Comparison of ENCODE assay signal across 33 cellular contexts in genomic region chr11:101975734-101976133, GRCh38. TPM values are rescaled to one million over a fixed set of nuclear protein-coding genes. Genes with fewer than 3 reads are reported as not detected.
A peak's percentile ranks its signal among the peaks of the same experiment; 100 is the strongest.
DNase-seq lines count a peak whose midpoint lies in the region; ATAC-seq, FAIRE-seq and TF ChIP-seq lines count a peak whose summit lies in the region.
"Had no signal": no experiment of that assay in that cellular context is flagged by ENCODE, and none has a peak within 500 bp of the region (broad histone marks: within the 10 kb centered on the region; RNA-seq: fewer than 3 reads in every experiment).

No MANE protein-coding gene starts in this region.

- H3K9me3 Mint-ChIP-seq in osteocyte (ENCODE audit: unreplicated experiment) = no peaks in the 10 kb centered on the region
- H3K9me3 Mint-ChIP-seq: CD14-positive monocyte had no signal

- H4K20me1 ChIP-seq in HepG2 (ENCODE audit: insufficient read depth, low read length) = no peaks in the 10 kb centered on the region
- H4K20me1 ChIP-seq: BLaER1 had no signal

- H3K27ac Mint-ChIP-seq in osteocyte (ENCODE audit: unreplicated experiment) = no peak overlapping the region
- H3K27ac Mint-ChIP-seq: CD14-positive monocyte; CD4-positive, alpha-beta memory T cell; CD4-positive, CD25-positive, alpha-beta regulatory T cell; CD8-positive, alpha-beta memory T cell had no signal

- H3K27ac ChIP-seq in HepG2 (ENCODE audit: extremely low read length, insufficient read depth, low read length) (peak overlapping the region; percentile 51), right lobe of liver (no peak overlapping the region), right cardiac atrium (ENCODE audit: low read length) (no peak overlapping the region)
- H3K27ac ChIP-seq: BLaER1 had no signal

- POLR2A ChIA-PET in HepG2 (lab: Yijun Ruan, JAX) = no interaction called here

- peaks cover 31% of the 10 kb centered on the region for H3K4me1 ChIP-seq in HepG2 (ENCODE audit: insufficient read depth, low read length)
- no peaks in the 10 kb centered on the region for H3K4me1 ChIP-seq in right lobe of liver
- H3K4me1 ChIP-seq in right cardiac atrium (ENCODE audit: control insufficient read depth, insufficient read depth, low read length) = no peaks in the 10 kb centered on the region
- H3K4me1 ChIP-seq: BE2C, BLaER1 had no signal

- H3K9ac ChIP-seq in HepG2 (ENCODE audit: insufficient read depth, low read depth, low read length) = no peak overlapping the region
- H3K9ac ChIP-seq: BLaER1 had no signal

- H3K4me3 ChIP-seq in HepG2 (replicated peaks in 1 of 3; ENCODE audit: insufficient read depth in 1 of 3, low read depth in 2 of 3, low read length in 3 of 3) (no peak overlapping the region), right lobe of liver (no peak overlapping the region), right cardiac atrium (ENCODE audit: low read length) (no peak overlapping the region)
- H3K4me3 ChIP-seq: BLaER1, GM12878 had no signal

- TF ChIP-seq POLR2A in HepG2 (IDR thresholded peaks at IDR 0.05; ENCODE audit: insufficient read depth in 1 of 2, low read depth in 2 of 2, low read length in 2 of 2) (no peak), right lobe of liver (IDR thresholded peaks at IDR 0.05) (no peak)

- FAIRE-seq in HepG2 (lab: Jason Lieb, UNC) = peak; percentile 36
- peak; percentile 16 for FAIRE-seq in D721Med (lab: Jason Lieb, UNC)
- peak; percentile 81 for FAIRE-seq in HTR-8/SVneo (lab: Jason Lieb, UNC)
- FAIRE-seq: A204.1, GM12878, GM12892, GM18507 had no signal

- H3K4me1 Mint-ChIP-seq in osteocyte (ENCODE audit: unreplicated experiment) = peaks cover 10% of the 10 kb centered on the region
- H3K4me1 Mint-ChIP-seq: CD14-positive monocyte; CD4-positive, alpha-beta memory T cell; CD4-positive, CD25-positive, alpha-beta regulatory T cell; CD8-positive, alpha-beta memory T cell had no signal

- in situ Hi-C loops in HepG2 (cut with HindIII; ENCODE audit: extremely low pct_ligation_motif_present, low pct_unique_long_range_greater_than_20kb) = no loop called here

- no peak for TF ChIP-seq CTCF in HepG2 (CRISPR knock-in tag; IDR thresholded peaks at IDR 0.05)
- no peak for TF ChIP-seq CTCF in right lobe of liver (IDR thresholded peaks at IDR 0.05)
- no peak for TF ChIP-seq CTCF in D721Med (IDR thresholded peaks at IDR 0.05; ENCODE audit: insufficient read depth, missing control alignments)
- no peak for TF ChIP-seq CTCF in osteocyte (IDR thresholded peaks at IDR 0.05)

- no peaks in the 10 kb centered on the region for H3K9me3 ChIP-seq in HepG2 (ENCODE audit: low read length)
- H3K9me3 ChIP-seq in right lobe of liver = no peaks in the 10 kb centered on the region
- H3K9me3 ChIP-seq in right cardiac atrium (ENCODE audit: control insufficient read depth, low read length) = no peaks in the 10 kb centered on the region
- H3K9me3 ChIP-seq: BLaER1 had no signal

- no peak overlapping the region for H3K4me2 ChIP-seq in HepG2 (ENCODE audit: low read depth, low read length)
- H3K4me2 ChIP-seq: BLaER1 had no signal

- no peak for DNase-seq in HepG2 (ENCODE audit: low spot score)
- no peak for DNase-seq in right lobe of liver
- DNase-seq in D721Med (ENCODE audit: insufficient read length, low spot score) = no peak
- no peak for DNase-seq in HTR-8/SVneo (ENCODE audit: insufficient read length, low spot score)
- DNase-seq in RPMI8226 = no peak
- DNase-seq in osteocyte (ENCODE audit: extremely low spot score, unreplicated experiment) = no peak
- DNase-seq in right cardiac atrium = no peak
- DNase-seq: 8988T; ACHN; BE2C; C1 segment of cervical spinal cord; Calu3; CD4-positive, alpha-beta memory T cell; CD4-positive, CD25-positive, alpha-beta regulatory T cell; CD8-positive, alpha-beta memory T cell; COR-L47; DMS 273 treated with DMSO at 0.1 percent for 48 hours; DMS153; DMS53; DMS79; DND-41; EL; GDM1 had no signal

- BruUV-seq in HepG2 (replicated peaks; lab: Mats Ljungman, UMichigan) = no TSS peak

- no peak overlapping the region for H3K4me3 Mint-ChIP-seq in osteocyte (ENCODE audit: unreplicated experiment)
- H3K4me3 Mint-ChIP-seq: CD14-positive monocyte; CD4-positive, alpha-beta memory T cell; CD4-positive, CD25-positive, alpha-beta regulatory T cell; CD8-positive, alpha-beta memory T cell had no signal

- ATAC-seq in HepG2 = no peak
- no peak for ATAC-seq in right lobe of liver
- ATAC-seq in right cardiac atrium = no peak
- ATAC-seq: GM12878 had no signal

- peaks cover 17% of the 10 kb centered on the region for H3K36me3 Mint-ChIP-seq in osteocyte (ENCODE audit: unreplicated experiment)
- H3K36me3 Mint-ChIP-seq: CD14-positive monocyte; CD4-positive, CD25-positive, alpha-beta regulatory T cell had no signal

- no peak overlapping the region for H2AFZ ChIP-seq in HepG2 (ENCODE audit: low read length)

- H3K27me3 ChIP-seq in HepG2 (ENCODE audit: control insufficient read depth in 1 of 2, insufficient read depth in 2 of 2, low read length in 2 of 2) = no peaks in the 10 kb centered on the region
- H3K27me3 ChIP-seq in right lobe of liver = no peaks in the 10 kb centered on the region
- no peaks in the 10 kb centered on the region for H3K27me3 ChIP-seq in right cardiac atrium (ENCODE audit: control insufficient read depth, insufficient read depth)
- H3K27me3 ChIP-seq: BE2C, BLaER1 had no signal

- WGBS in HepG2 (ENCODE audit: low lambda C conversion rate) = 100% methylated on average over 2 of the region's 2 CpGs
- WGBS in right lobe of liver (ENCODE audit: insufficient coverage, low coverage, low lambda C conversion rate, missing lambda C conversion rate) = 83% methylated on average over 2 of the region's 2 CpGs
- 87% methylated on average over 2 of the region's 2 CpGs for WGBS in right cardiac atrium

- intact Hi-C loops in HepG2 (cut with micrococcal nuclease; ENCODE audit: unreplicated experiment) = no loop called here
- intact Hi-C loops in right lobe of liver (cut with DNase I) = no loop called here
- intact Hi-C loops in right cardiac atrium (cut with DNase I) = no loop called here

- CTCF ChIA-PET in HepG2 (lab: Yijun Ruan, JAX; ENCODE audit: low intra/inter-chr PET ratio, low total read pairs) = no interaction called here

- TF ChIP-seq EP300 in HepG2 (IDR thresholded peaks at IDR 0.05; ENCODE audit: low read depth in 2 of 2, low read length in 2 of 2) = no peak
- TF ChIP-seq EP300 in HepG2 (CRISPR knock-in tag; IDR thresholded peaks at IDR 0.05; ENCODE audit: borderline replicate concordance) = no peak

- no peaks in the 10 kb centered on the region for H3K79me2 ChIP-seq in HepG2 (ENCODE audit: insufficient read depth, low read length)

- H3K36me3 ChIP-seq in HepG2 (replicated peaks in 1 of 2; ENCODE audit: control insufficient read depth in 1 of 2, insufficient read depth in 2 of 2, low read length in 2 of 2) (no peaks in the 10 kb centered on the region), right lobe of liver (no peaks in the 10 kb centered on the region)
- H3K36me3 ChIP-seq: BE2C, BLaER1 had no signal

- TF ChIP-seq RAD21 in HepG2 (CRISPR knock-in tag; IDR thresholded peaks at IDR 0.05) = no peak

- no peaks in the 10 kb centered on the region for H3K27me3 Mint-ChIP-seq in osteocyte (ENCODE audit: unreplicated experiment)
- H3K27me3 Mint-ChIP-seq: CD4-positive, alpha-beta memory T cell; CD4-positive, CD25-positive, alpha-beta regulatory T cell; CD8-positive, alpha-beta memory T cell had no signal

TF ChIP-seq in HepG2, 621 proteins besides CTCF, POLR2A, EP300 and RAD21:
- TF ChIP-seq ZMYM3 (CRISPR knock-in tag; IDR thresholded peaks at IDR 0.05) (peak; percentile 61; the same call in 1 of the 2 replicates), ATF7-NPFF (CRISPR knock-in tag; IDR thresholded peaks at IDR 0.05; ENCODE audit: low read depth) (no peak)

RNA-seq across cellular contexts. Expression of gene ANGPTL5, which starts 59.4 kb away (rescaled TPM):
- total RNA-seq in HepG2 (2016; rRNA removed; fragmentation: Illumina TruSeq; extraction: Trizol) = not detected in 2 replicates
- not detected in 2 replicates for total RNA-seq in HepG2 (2016; cell fraction: cytosol; rRNA removed; fragmentation: Illumina TruSeq; extraction: Trizol; ENCODE audit: low read depth)
- not detected in 2 replicates for total RNA-seq in HepG2 (2016; cell fraction: insoluble cytoplasmic fraction; rRNA removed; fragmentation: Illumina TruSeq; extraction: Trizol)
- not detected in 2 replicates for total RNA-seq in HepG2 (2016; cell fraction: membrane; rRNA removed; fragmentation: Illumina TruSeq; extraction: Trizol)
- total RNA-seq in HepG2 (2016; cell fraction: nucleus; rRNA removed; fragmentation: Illumina TruSeq; extraction: Trizol) = not detected in 2 replicates
- polyA plus RNA-seq in HepG2 (2011; rRNA removed) = not detected in 2 replicates
- polyA plus RNA-seq in HepG2 (2011; cell fraction: cytosol; rRNA removed) = not detected in 2 replicates
- polyA plus RNA-seq in HepG2 (2011; cell fraction: nucleus; rRNA removed) = not detected in 2 replicates
- polyA plus RNA-seq in HepG2 (2012) = not detected in 2 replicates
- polyA plus RNA-seq in HepG2 (2016; cell fraction: cytosol; fragmentation: Illumina TruSeq; extraction: Trizol; ENCODE audit: low read depth) = not detected in 2 replicates
- not detected in 2 replicates for polyA plus RNA-seq in HepG2 (2016; cell fraction: insoluble cytoplasmic fraction; fragmentation: Illumina TruSeq; extraction: Trizol; ENCODE audit: low read depth)
- not detected in 2 replicates for polyA plus RNA-seq in HepG2 (2016; cell fraction: membrane; fragmentation: Illumina TruSeq; extraction: Trizol; ENCODE audit: low read depth)
- not detected in 2 replicates for polyA plus RNA-seq in HepG2 (2016; cell fraction: nucleus; fragmentation: Illumina TruSeq; extraction: Trizol; ENCODE audit: insufficient read depth, low read depth)
- polyA minus RNA-seq in HepG2 (2011; rRNA and poly(A)+ RNA removed; ENCODE audit: low replicate concordance) = not detected in 2 replicates
- not detected in 2 replicates for polyA minus RNA-seq in HepG2 (2011; cell fraction: cytosol; rRNA and poly(A)+ RNA removed)
- polyA minus RNA-seq in HepG2 (2011; cell fraction: nucleus; rRNA and poly(A)+ RNA removed) = not detected in 2 replicates
- not detected for total RNA-seq in right lobe of liver
- total RNA-seq in osteocyte = 2.4 and 2.9 TPM in 2 replicates
- 1 to 10 TPM; 1.3 to 4.9 (median 2.4) TPM for total RNA-seq in right cardiac atrium
- 2.7 TPM for polyA plus RNA-seq in right cardiac atrium
- total RNA-seq: A673; Calu3; CD4-positive, alpha-beta memory T cell; CD4-positive, CD25-positive, alpha-beta regulatory T cell; CD8-positive, alpha-beta memory T cell; Daoy; G401; GM12878 had no signal
- polyA plus RNA-seq: AG04450; CD14-positive monocyte; CD4-positive, alpha-beta memory T cell; CD8-positive, alpha-beta memory T cell; GM12878 had no signal
